Comparison of ENCODE assay signal across 8 cellular contexts in the genomic region with DNA sequence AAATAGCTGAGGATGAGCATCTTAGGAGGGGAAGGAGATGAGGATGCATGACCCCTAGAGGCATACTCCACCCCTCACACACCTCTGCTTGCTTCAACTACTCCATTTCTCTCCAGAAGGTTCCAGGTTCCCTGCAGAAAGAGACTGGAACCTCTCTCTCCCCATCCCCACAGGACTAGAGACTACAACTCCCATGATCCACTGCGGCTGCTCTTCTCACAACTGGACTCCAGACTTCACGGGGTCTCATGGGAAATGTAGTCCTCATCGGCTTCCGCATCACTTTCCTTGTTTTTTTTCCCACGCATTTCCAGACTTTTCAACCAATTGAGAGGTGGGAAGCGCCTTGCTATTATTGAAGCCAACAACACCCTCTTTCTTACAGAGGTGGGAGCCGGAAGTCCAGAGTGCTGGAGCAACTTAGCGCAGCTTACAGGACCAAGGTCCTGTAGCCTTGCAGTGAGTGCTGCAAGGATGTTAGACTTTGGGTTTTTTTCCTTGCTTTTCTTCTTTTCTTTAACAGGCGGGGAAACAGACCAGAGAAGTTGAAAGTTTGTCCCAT. TPM values are rescaled to one million over a fixed set of nuclear protein-coding genes. Genes with fewer than 3 reads are reported as not detected.
DNase-seq lines count a peak whose midpoint lies in the region; ATAC-seq and TF ChIP-seq lines count a peak whose summit lies in the region.

No MANE protein-coding gene starts in this region.

- peak in 1 of 2 donors; percentile 91 for ATAC-seq in upper lobe of left lung (ENCODE audit: low FRiP score in 2 of 2)
- ATAC-seq in HG02623 (IDR thresholded peaks at IDR 0.05; ENCODE audit: unreplicated experiment), result no peak

- H3K27me3 ChIP-seq in adrenal gland (peaks cover 54% of the 10 kb centered on the region), parathyroid adenoma (ENCODE audit: control insufficient read depth, insufficient read depth, low read length) (no peaks in the 10 kb centered on the region), upper lobe of left lung (peaks cover 2 to 41% (median 22%) of the 10 kb centered on the region in 4 donors)

- H3K4me1 ChIP-seq in adrenal gland (replicated peaks in 1 of 2), result no peaks in the 10 kb centered on the region
- H3K4me1 ChIP-seq in parathyroid adenoma, result peaks cover 16% of the 10 kb centered on the region
- H3K4me1 ChIP-seq in upper lobe of left lung, result peaks cover 18 to 35% (median 24%) of the 10 kb centered on the region in 4 donors

- DNase-seq in Caki2 (ENCODE audit: low read depth) (peak; percentile 81), LNCaP clone FGC (ENCODE audit: low read depth) (peak; percentile 32), SW 1271 (lab: John Stamatoyannopoulos, UW) (peak; percentile 77 to 89), adrenal gland (peak; percentile 54 to 84 (median 69)), cardiac septum (ENCODE audit: low spot score) (peak; percentile 83), upper lobe of left lung (peak in 1 of 2 donors; percentile 69)

- H3K79me2 ChIP-seq in parathyroid adenoma, result no peaks in the 10 kb centered on the region

- no peak overlapping the region for H3K4me3 ChIP-seq in LNCaP clone FGC (ENCODE audit: low read depth, low read length)
- peak overlapping the region in 1 of 4 donors; percentile 8 for H3K4me3 ChIP-seq in adrenal gland
- no peak overlapping the region for H3K4me3 ChIP-seq in parathyroid adenoma (ENCODE audit: low read depth, low read length)
- H3K4me3 ChIP-seq in upper lobe of left lung, result peak overlapping the region in 3 of 4 donors; percentile 1 to 40 (median 25)

- no peak for TF ChIP-seq EP300 in upper lobe of left lung (IDR thresholded peaks at IDR 0.05)

- H3K36me3 ChIP-seq in adrenal gland (replicated peaks in 1 of 2) (no peaks in the 10 kb centered on the region), parathyroid adenoma (ENCODE audit: control insufficient read depth, insufficient read depth, low read length) (no peaks in the 10 kb centered on the region), upper lobe of left lung (no peaks in the 10 kb centered on the region)

- 3 to 5% (median 3%) methylated on average over 9 of the region's 9 CpGs for WGBS in adrenal gland, 4 donors
- whole genome bisulfite sequencing in upper lobe of left lung, 2 donors, result 2 to 4% methylated on average over 9 of the region's 9 CpGs

- TF ChIP-seq POLR2A in adrenal gland (IDR thresholded peaks at IDR 0.05) (no peak), upper lobe of left lung (IDR thresholded peaks at IDR 0.05) (no peak)

- TF ChIP-seq CTCF in LNCaP clone FGC (IDR thresholded peaks at IDR 0.05; ENCODE audit: control insufficient read depth, extremely low read depth, insufficient read depth) (no peak), adrenal gland (IDR thresholded peaks at IDR 0.05) (no peak), parathyroid adenoma (IDR thresholded peaks at IDR 0.05) (no peak), upper lobe of left lung (IDR thresholded peaks at IDR 0.05) (no peak)

- intact Hi-C loops in adrenal gland (cut with DNase I) (no loop called here), cardiac septum (cut with DNase I) (no loop called here)

- H3K27ac ChIP-seq in adrenal gland (no peak overlapping the region), parathyroid adenoma (peak overlapping the region; percentile 43), upper lobe of left lung (no peak overlapping the region)

- no peaks in the 10 kb centered on the region for H3K9me3 ChIP-seq in adrenal gland (replicated peaks in 1 of 3)
- no peaks in the 10 kb centered on the region for H3K9me3 ChIP-seq in parathyroid adenoma (ENCODE audit: control insufficient read depth, low read length)
- H3K9me3 ChIP-seq in upper lobe of left lung, result peaks cover 0 to 5% (median 0%) of the 10 kb centered on the region in 4 donors

- H3K9ac ChIP-seq in parathyroid adenoma, result no peak overlapping the region

- in situ Hi-C loops in Caki2 (cut with HindIII; ENCODE audit: low pct_unique_long_range_greater_than_20kb, low sequenced_read_pairs), result no loop called here

- H2AFZ ChIP-seq in parathyroid adenoma, result peak overlapping the region; percentile 85

- H3K4me2 ChIP-seq in parathyroid adenoma (ENCODE audit: low read length), result peak overlapping the region; percentile 58

RNA-seq across cellular contexts. Expression of a gene that starts 13.9 kb away (rescaled TPM):
- not detected in 2 replicates for total RNA-seq in Caki2 (2014; rRNA removed; shearing (Covaris generic); ENCODE audit: low replicate concordance)
- total RNA-seq in adrenal gland (not detected), cardiac septum (not detected), upper lobe of left lung (10 to 100 TPM in 1 of 6 donors, 1 to 10 TPM in 3, not detected in 2; 1.5 to 11.5 (median 5.6) TPM)
- polyA plus RNA-seq in adrenal gland, result not detected

RNA-seq across cellular contexts. Expression of a gene that starts 14.8 kb away (rescaled TPM):
- not detected in 2 replicates for total RNA-seq in Caki2 (2014; rRNA removed; shearing (Covaris generic); ENCODE audit: low replicate concordance)
- total RNA-seq in adrenal gland (under 1 TPM in 2 of 8 donors, not detected in 6; under 0.01 to 0.04 TPM), cardiac septum (0.11 TPM), upper lobe of left lung (under 1 TPM in 4 of 6 donors, not detected in 2; 0.09 to 0.44 (median 0.26) TPM)
- under 1 TPM in 2 of 3 donors, not detected in 1; under 0.01 to 0.03 TPM for polyA plus RNA-seq in adrenal gland

Comparison
In these comparisons a context has a peak if more than half of its experiments do, and no peak if none do; other contexts are left out.
1. H3K4me3 ChIP-seq: peak in upper lobe of left lung (3 of 4); none in LNCaP clone FGC (single experiment) and parathyroid adenoma (single experiment).